ENCODE assay signal across 1 cellular context in the genomic region with DNA sequence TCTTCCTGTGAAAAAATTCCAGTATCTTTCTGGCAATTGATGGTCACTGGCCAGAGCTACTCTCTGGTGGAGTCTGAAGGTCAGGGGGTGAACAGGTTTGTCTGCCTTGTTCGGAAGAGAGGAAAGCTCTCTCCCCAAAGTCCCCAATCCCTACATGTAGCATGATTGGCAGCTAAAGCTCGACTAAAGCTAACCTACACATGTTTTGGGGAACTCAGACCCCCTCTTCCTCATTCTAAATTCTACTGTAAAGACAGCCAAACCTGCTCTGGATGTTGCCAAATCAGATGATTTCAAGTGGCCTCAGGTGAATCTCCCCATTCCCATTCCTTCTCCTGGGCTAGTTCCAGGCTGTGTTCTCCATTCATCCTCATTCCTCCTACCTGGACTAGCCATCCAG.
TF ChIP-seq lines count a peak whose summit lies in the region.

No MANE protein-coding gene starts in this region.

TF ChIP-seq in HepG2, 621 proteins besides CTCF, POLR2A, EP300 and RAD21 (continued from another document):
- TF ChIP-seq, protein P1, sequence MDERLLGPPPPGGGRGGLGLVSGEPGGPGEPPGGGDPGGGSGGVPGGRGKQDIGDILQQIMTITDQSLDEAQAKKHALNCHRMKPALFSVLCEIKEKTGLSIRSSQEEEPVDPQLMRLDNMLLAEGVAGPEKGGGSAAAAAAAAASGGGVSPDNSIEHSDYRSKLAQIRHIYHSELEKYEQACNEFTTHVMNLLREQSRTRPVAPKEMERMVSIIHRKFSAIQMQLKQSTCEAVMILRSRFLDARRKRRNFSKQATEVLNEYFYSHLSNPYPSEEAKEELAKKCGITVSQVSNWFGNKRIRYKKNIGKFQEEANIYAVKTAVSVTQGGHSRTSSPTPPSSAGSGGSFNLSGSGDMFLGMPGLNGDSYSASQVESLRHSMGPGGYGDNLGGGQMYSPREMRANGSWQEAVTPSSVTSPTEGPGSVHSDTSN (CRISPR knock-in tag; IDR thresholded peaks at IDR 0.05) = no peak
- TF ChIP-seq JUNB (CRISPR knock-in tag; IDR thresholded peaks at IDR 0.05; ENCODE audit: borderline replicate concordance) = no peak
- no peak for TF ChIP-seq HCFC1 (IDR thresholded peaks at IDR 0.05; ENCODE audit: low read depth, low read length)
- no peak for TF ChIP-seq ZNF720 (CRISPR knock-in tag; IDR thresholded peaks at IDR 0.05)
- TF ChIP-seq, protein P2, sequence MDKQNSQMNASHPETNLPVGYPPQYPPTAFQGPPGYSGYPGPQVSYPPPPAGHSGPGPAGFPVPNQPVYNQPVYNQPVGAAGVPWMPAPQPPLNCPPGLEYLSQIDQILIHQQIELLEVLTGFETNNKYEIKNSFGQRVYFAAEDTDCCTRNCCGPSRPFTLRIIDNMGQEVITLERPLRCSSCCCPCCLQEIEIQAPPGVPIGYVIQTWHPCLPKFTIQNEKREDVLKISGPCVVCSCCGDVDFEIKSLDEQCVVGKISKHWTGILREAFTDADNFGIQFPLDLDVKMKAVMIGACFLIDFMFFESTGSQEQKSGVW (CRISPR knock-in tag; IDR thresholded peaks at IDR 0.05; ENCODE audit: borderline replicate concordance) = no peak
- TF ChIP-seq, protein P3, sequence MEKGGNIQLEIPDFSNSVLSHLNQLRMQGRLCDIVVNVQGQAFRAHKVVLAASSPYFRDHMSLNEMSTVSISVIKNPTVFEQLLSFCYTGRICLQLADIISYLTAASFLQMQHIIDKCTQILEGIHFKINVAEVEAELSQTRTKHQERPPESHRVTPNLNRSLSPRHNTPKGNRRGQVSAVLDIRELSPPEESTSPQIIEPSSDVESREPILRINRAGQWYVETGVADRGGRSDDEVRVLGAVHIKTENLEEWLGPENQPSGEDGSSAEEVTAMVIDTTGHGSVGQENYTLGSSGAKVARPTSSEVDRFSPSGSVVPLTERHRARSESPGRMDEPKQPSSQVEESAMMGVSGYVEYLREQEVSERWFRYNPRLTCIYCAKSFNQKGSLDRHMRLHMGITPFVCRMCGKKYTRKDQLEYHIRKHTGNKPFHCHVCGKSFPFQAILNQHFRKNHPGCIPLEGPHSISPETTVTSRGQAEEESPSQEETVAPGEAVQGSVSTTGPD (CRISPR knock-in tag; IDR thresholded peaks at IDR 0.05) = no peak
- no peak for TF ChIP-seq ZNF121 (CRISPR knock-in tag; IDR thresholded peaks at IDR 0.05)
- TF ChIP-seq SIX4 (CRISPR knock-in tag; IDR thresholded peaks at IDR 0.05) = no peak
- TF ChIP-seq TCF7 (IDR thresholded peaks at IDR 0.05; ENCODE audit: low read depth) = no peak
- TF ChIP-seq NR2F2 (IDR thresholded peaks at IDR 0.05; ENCODE audit: borderline replicate concordance, low read depth) = no peak
- TF ChIP-seq, protein P4, sequence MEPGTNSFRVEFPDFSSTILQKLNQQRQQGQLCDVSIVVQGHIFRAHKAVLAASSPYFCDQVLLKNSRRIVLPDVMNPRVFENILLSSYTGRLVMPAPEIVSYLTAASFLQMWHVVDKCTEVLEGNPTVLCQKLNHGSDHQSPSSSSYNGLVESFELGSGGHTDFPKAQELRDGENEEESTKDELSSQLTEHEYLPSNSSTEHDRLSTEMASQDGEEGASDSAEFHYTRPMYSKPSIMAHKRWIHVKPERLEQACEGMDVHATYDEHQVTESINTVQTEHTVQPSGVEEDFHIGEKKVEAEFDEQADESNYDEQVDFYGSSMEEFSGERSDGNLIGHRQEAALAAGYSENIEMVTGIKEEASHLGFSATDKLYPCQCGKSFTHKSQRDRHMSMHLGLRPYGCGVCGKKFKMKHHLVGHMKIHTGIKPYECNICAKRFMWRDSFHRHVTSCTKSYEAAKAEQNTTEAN (CRISPR knock-in tag; conservative IDR thresholded peaks at IDR 0.05) = no peak
